Comparison of ENCODE assay signal across 8 cellular contexts in genomic region chr12:54191550-54192022, GRCh38. TPM values are rescaled to one million over a fixed set of nuclear protein-coding genes. Genes with fewer than 3 reads are reported as not detected.
A peak's percentile ranks its signal among the peaks of the same experiment; 100 is the strongest.
DNase-seq lines count a peak whose midpoint lies in the region; ATAC-seq, FAIRE-seq and TF ChIP-seq lines count a peak whose summit lies in the region.

No MANE protein-coding gene starts in this region.

- no peak overlapping the region for H4K8ac ChIP-seq in H1 (ENCODE audit: extremely low read depth, insufficient read depth, low read length)

- H2BK5ac ChIP-seq in H1 (ENCODE audit: low read depth, low read length): no peak overlapping the region

- no peak overlapping the region for H3K4me2 ChIP-seq in H1 (ENCODE audit: insufficient read depth in 1 of 2, low read depth in 2 of 2, low read length in 2 of 2)

- no peak overlapping the region for H3K23ac ChIP-seq in H1 (ENCODE audit: insufficient read length)

- no peak overlapping the region for H3K18ac ChIP-seq in H1 (ENCODE audit: extremely low read depth, low read length)

- DNase-seq in GM03348 (ENCODE audit: low spot score) (peak; percentile 91), HT1080 (ENCODE audit: low read depth) (peak; percentile 87), NOMO-1 treated with DMSO at 0.1 percent for 48 hours (lab: John Stamatoyannopoulos, UW; ENCODE audit: unreplicated experiment) (peak; percentile 65), H1 (ENCODE audit: low read depth in 1 of 2, low spot score in 2 of 2) (peak; percentile 62 to 85), mesothelial cell of epicardium (ENCODE audit: low spot score in 2 of 2, unreplicated experiment in 2 of 2) (peak; percentile 72 to 84)
- peak; percentile 86 for DNase-seq in activated CD8-positive, alpha-beta memory T cell treated with anti-CD3 and anti-CD28 coated beads for 24 hours
- DNase-seq in stimulated activated CD8-positive, alpha-beta memory T cell treated with anti-CD3 and anti-CD28 coated beads, Interleukin-15, amount 100 ng/mL, for 4 hours (ENCODE audit: low read depth in 2 of 2): peak; percentile 45 to 51

- no peak overlapping the region for H3K56ac ChIP-seq in H1 (replicated peaks; ENCODE audit: insufficient read length, low read depth, low read length)

- no peak overlapping the region for H3K27ac ChIP-seq in H1 (ENCODE audit: low read depth, low read length)

- peaks cover 0 to 2% of the 10 kb centered on the region in 2 experiments for H4K20me1 ChIP-seq in H1 (replicated peaks in 1 of 2; ENCODE audit: control insufficient read depth in 1 of 2, insufficient read depth in 2 of 2, low read length in 2 of 2)

- no peak overlapping the region for H3K4me3 ChIP-seq in H1 (ENCODE audit: extremely low read depth in 1 of 4, insufficient read depth in 2 of 4, low read depth in 3 of 4, low read length in 4 of 4)

- TF ChIP-seq RAD21 in H1 (IDR thresholded peaks at IDR 0.05 in 1 of 2, conservative IDR thresholded peaks at IDR 0.05 in 1 of 2; ENCODE audit: low read depth in 2 of 2, low read length in 2 of 2): peak; percentile 92 to 96

- no peaks in the 10 kb centered on the region for H3K9me3 ChIP-seq in H1 (ENCODE audit: insufficient read depth in 2 of 2, low read depth in 1 of 2, low read length in 1 of 2)

- ATAC-seq in HG02870 (IDR thresholded peaks at IDR 0.05; ENCODE audit: unreplicated experiment): no peak

- no peaks in the 10 kb centered on the region; a peak in 2 of 7 replicates for H3K4me1 ChIP-seq in H1 (replicated peaks in 1 of 4; ENCODE audit: control insufficient read depth in 3 of 4, insufficient read depth in 4 of 4, low read length in 3 of 4)

- no peak for TF ChIP-seq POLR2A in H1 (IDR thresholded peaks at IDR 0.05; ENCODE audit: control extremely low read depth in 1 of 2, low read depth in 2 of 2, low read length in 2 of 2)

- H3K9ac ChIP-seq in H1 (replicated peaks in 1 of 4; ENCODE audit: extremely low read depth in 1 of 4, low read depth in 3 of 4, low read length in 3 of 4): no peak overlapping the region

- TF ChIP-seq CTCF in H1 (IDR thresholded peaks at IDR 0.05; ENCODE audit: control extremely low read depth in 1 of 3, insufficient read depth in 1 of 3, low read depth in 1 of 3, low read length in 3 of 3) (peak; percentile 73 to 93 (median 86)), mesothelial cell of epicardium (IDR thresholded peaks at IDR 0.05; ENCODE audit: unreplicated experiment) (peak; percentile 87)

- no peak overlapping the region for H2AFZ ChIP-seq in H1 (ENCODE audit: low read length)

- no peak overlapping the region for H2BK120ac ChIP-seq in H1 (replicated peaks; ENCODE audit: low read depth, low read length)

- no peaks in the 10 kb centered on the region for H3K79me2 ChIP-seq in H1 (ENCODE audit: control insufficient read depth in 1 of 2, insufficient read depth in 2 of 2, low read length in 2 of 2)

- 5% methylated on average over 8 of the region's 14 CpGs; no CpG with 5 or more reads in 1 of the 2 experiments for WGBS in H1 (ENCODE audit: extremely low coverage in 1 of 2, insufficient coverage in 1 of 2, insufficient read length in 1 of 2, insufficient replicate concordance in 2 of 2, low coverage in 1 of 2, low lambda C conversion rate in 2 of 2, missing lambda C conversion rate in 1 of 2), 2 experiments

- peaks cover 2% of the 10 kb centered on the region for H3K36me3 Mint-ChIP-seq in mesothelial cell of epicardium

- no peak overlapping the region for H4K5ac ChIP-seq in H1 (ENCODE audit: insufficient read length, low read depth, low read length)

- no peak overlapping the region for H3K4ac ChIP-seq in H1 (replicated peaks; ENCODE audit: insufficient read length, low read depth, low read length)

- peak overlapping the region; percentile 91 for H3K27ac Mint-ChIP-seq in mesothelial cell of epicardium

- H4K91ac ChIP-seq in H1 (replicated peaks; ENCODE audit: insufficient read length, low read length): no peak overlapping the region

- no peaks in the 10 kb centered on the region for H3K27me3 Mint-ChIP-seq in mesothelial cell of epicardium (ENCODE audit: low read depth)

- H2BK20ac ChIP-seq in H1 (ENCODE audit: low read length): no peak overlapping the region

- H3K4me1 Mint-ChIP-seq in mesothelial cell of epicardium: peaks cover 67% of the 10 kb centered on the region

- no peak overlapping the region for H3K14ac ChIP-seq in H1 (ENCODE audit: insufficient read length)

- CTCF ChIA-PET in H1 (lab: Charles Lee; ENCODE audit: partially characterized antibody): interaction anchor here (0.7 to 20.1 kb wide), 25 partner anchors 9 to 222 kb away, joined by 3 to 339 read pairs (median 6); partner anchors contain the start of genes HOXC4, HOXC5, HOXC6 and HOXC8

- no peaks in the 10 kb centered on the region for H3K23me2 ChIP-seq in H1 (ENCODE audit: low read depth, low read length)

- POLR2A ChIA-PET in H1 (lab: Charles Lee; ENCODE audit: partially characterized antibody): interaction anchor here (0.7 kb wide), 1 partner anchor 14 kb away, joined by 3 read pairs; no protein-coding TSS in a partner anchor

- H3K4me3 Mint-ChIP-seq in mesothelial cell of epicardium: no peak overlapping the region

- FAIRE-seq in H1 (lab: Jason Lieb, UNC): no peak

- H3K27me3 ChIP-seq in H1 (replicated peaks in 1 of 4; ENCODE audit: control insufficient read depth in 3 of 4, extremely low read depth in 1 of 4, insufficient read depth in 3 of 4, low read length in 3 of 4): peaks cover 6 to 50% (median 30%) of the 10 kb centered on the region in 4 experiments

- no peak overlapping the region for H2AK5ac ChIP-seq in H1 (ENCODE audit: low read depth, low read length)

- no peaks in the 10 kb centered on the region for H3K79me1 ChIP-seq in H1 (ENCODE audit: low read depth, low read length)

- no peak for TF ChIP-seq EP300 in H1 (IDR thresholded peaks at IDR 0.05; ENCODE audit: borderline replicate concordance in 1 of 2, low read depth in 2 of 2, low read length in 2 of 2)

- H3K9me3 Mint-ChIP-seq in mesothelial cell of epicardium: no peaks in the 10 kb centered on the region

- 0 out of 2 replicates have a peak overlapping the region, but pooled peaks have one; percentile 40 for H2BK15ac ChIP-seq in H1 (ENCODE audit: low read length)

- H2BK12ac ChIP-seq in H1 (ENCODE audit: low read depth, low read length): no peak overlapping the region

- H3K36me3 ChIP-seq in H1 (ENCODE audit: control insufficient read depth in 2 of 4, insufficient read depth in 4 of 4, low read length in 3 of 4): no peaks in the 10 kb centered on the region

TF ChIP-seq in H1, 55 proteins besides CTCF, POLR2A, EP300 and RAD21:
- TF ChIP-seq FOSL1 (IDR thresholded peaks at IDR 0.05; ENCODE audit: insufficient read depth, low read depth, low read length) (no peak), EZH2 (IDR thresholded peaks at IDR 0.05; ENCODE audit: low read depth, low read length, severe bottlenecking) (peak; percentile 61), RNF2 (IDR thresholded peaks at IDR 0.05; ENCODE audit: borderline replicate concordance, low read depth, low read length, missing control alignments, poor library complexity, severe bottlenecking) (no peak), CTBP2 (IDR thresholded peaks at IDR 0.05; ENCODE audit: borderline replicate concordance, insufficient read depth, insufficient read length, low read length) (no peak), SP1 (IDR thresholded peaks at IDR 0.05; ENCODE audit: low read depth, low read length) (0 out of 2 replicates have a peak, but pooled peaks have one; percentile 48), RXRA (IDR thresholded peaks at IDR 0.05; ENCODE audit: insufficient read depth, low read depth, low read length) (0 out of 2 replicates have a peak, but pooled peaks have one; percentile 21), TCF12 (IDR thresholded peaks at IDR 0.05; ENCODE audit: low read depth, low read length) (0 out of 2 replicates have a peak, but pooled peaks have one; percentile 16), SUZ12 (IDR thresholded peaks at IDR 0.05; ENCODE audit: low read length) (no peak)

RNA-seq across cellular contexts. Expression of gene SMUG1, which starts 2.8 kb away (rescaled TPM):
- total RNA-seq in HT1080 (2014; rRNA removed; shearing (Covaris generic)): 90.4 and 101 TPM in 2 replicates
- polyA plus RNA-seq in HT1080 (2015; cell fraction: cytosol; rRNA removed): 65.2 and 68.2 TPM in 2 replicates
- polyA plus RNA-seq in HT1080 (2015; cell fraction: nucleus; rRNA removed): 87.2 and 103 TPM in 2 replicates
- 15.8 and 18.6 TPM in 2 replicates for total RNA-seq in H1 (2021; fragmentation: NEBNext Ultra II Directional; extraction: Animal tissue kit (Norgen Biotek cat#: 25700))
- polyA plus RNA-seq in H1 (2011; rRNA removed): 35.0 and 35.7 TPM in 2 replicates
- 31.1 TPM for polyA plus RNA-seq in H1 (2011; cell fraction: cytosol; rRNA removed)
- polyA plus RNA-seq in H1 (2011; cell fraction: nucleus; rRNA removed): 35.6 TPM
- 21.2 to 26.6 TPM (median 23.8 TPM) in 4 replicates for polyA plus RNA-seq in H1 (2012, experiment 1 of 2)
- polyA plus RNA-seq in H1 (2012, experiment 2 of 2): 26.7 TPM
- polyA plus RNA-seq in H1 (2013, experiment 1 of 2): 16.0 TPM
- 14.1 TPM for polyA plus RNA-seq in H1 (2013, experiment 2 of 2)
- 19.1 and 19.4 TPM in 2 replicates for polyA minus RNA-seq in H1 (2011; rRNA and poly(A)+ RNA removed)
- 10.4 TPM for polyA minus RNA-seq in H1 (2011; cell fraction: cytosol; rRNA and poly(A)+ RNA removed)
- polyA minus RNA-seq in H1 (2011; cell fraction: nucleus; rRNA and poly(A)+ RNA removed): 22.1 TPM
- 39.5 to 47.1 TPM (median 46.1 TPM) in 3 replicates for total RNA-seq in mesothelial cell of epicardium
